Comparison of ENCODE assay signal across 5 cellular contexts in genomic region chr9:40191403-40191802, GRCh38.
DNase-seq lines count a peak whose midpoint lies in the region; ATAC-seq and TF ChIP-seq lines count a peak whose summit lies in the region.
"Not testable (repeated sequence)": the region's sequence is repeated elsewhere in the genome, so short reads cannot be mapped to it uniquely, and the experiment has no call there.

No MANE protein-coding gene starts in this region.

- H3K4me3 ChIP-seq in gastroesophageal sphincter; right cardiac atrium (ENCODE audit: low read length); mucosa of descending colon; upper lobe of left lung: not testable (repeated sequence)

- not testable (repeated sequence) for H3K9me3 ChIP-seq in gastroesophageal sphincter; right cardiac atrium (ENCODE audit: control insufficient read depth, low read length); mucosa of descending colon; upper lobe of left lung

- not testable (repeated sequence) for H3K4me1 ChIP-seq in gastroesophageal sphincter; right cardiac atrium (ENCODE audit: control insufficient read depth, insufficient read depth, low read length); mucosa of descending colon (ENCODE audit: low read depth); upper lobe of left lung

- H3K27me3 ChIP-seq in gastroesophageal sphincter; right cardiac atrium (ENCODE audit: control insufficient read depth, insufficient read depth); upper lobe of left lung: not testable (repeated sequence)

- H3K36me3 ChIP-seq in gastroesophageal sphincter; mucosa of descending colon (ENCODE audit: low read depth); upper lobe of left lung: not testable (repeated sequence)

- H3K27me3 Mint-ChIP-seq in stimulated activated memory B cell treated with anti-CD40 and anti-IgM and Interleukin-4, amounts not matched to agents 10 μg/mL and 1 μg/mL and 100 μg/mL, for 72 hours: not testable (repeated sequence)

- not testable (repeated sequence) for H3K27ac ChIP-seq in gastroesophageal sphincter; right cardiac atrium (ENCODE audit: low read length); upper lobe of left lung

- peak in 1 of 3 donors; percentile 15 for DNase-seq in right cardiac atrium
- DNase-seq in mucosa of descending colon, upper lobe of left lung: not testable (repeated sequence)

- not testable (repeated sequence) for H3K36me3 Mint-ChIP-seq in stimulated activated memory B cell treated with anti-CD40 and anti-IgM and Interleukin-4, amounts not matched to agents 10 μg/mL and 1 μg/mL and 100 μg/mL, for 72 hours

- intact Hi-C loops in right cardiac atrium (cut with DNase I); mucosa of descending colon (cut with DNase I, micrococcal nuclease): not testable (repeated sequence)

- H3K9me3 Mint-ChIP-seq in stimulated activated memory B cell treated with anti-CD40 and anti-IgM and Interleukin-4, amounts not matched to agents 10 μg/mL and 1 μg/mL and 100 μg/mL, for 72 hours: not testable (repeated sequence)

- H3K4me1 Mint-ChIP-seq in stimulated activated memory B cell treated with anti-CD40 and anti-IgM and Interleukin-4, amounts not matched to agents 10 μg/mL and 1 μg/mL and 100 μg/mL, for 72 hours: not testable (repeated sequence)

- H3K4me3 Mint-ChIP-seq in stimulated activated memory B cell treated with anti-CD40 and anti-IgM and Interleukin-4, amounts not matched to agents 10 μg/mL and 1 μg/mL and 100 μg/mL, for 72 hours: not testable (repeated sequence)

- no CpG with 5 or more reads among the region's 5 CpGs for WGBS in gastroesophageal sphincter (ENCODE audit: low coverage in 1 of 2), 2 donors
- WGBS in right cardiac atrium: 51% methylated on average over 2 of the region's 5 CpGs
- WGBS in upper lobe of left lung, 2 donors: 58% methylated on average over 2 of the region's 5 CpGs; no CpG with 5 or more reads in 1 of the 2 donors

- ATAC-seq in gastroesophageal sphincter (peak; percentile 25), right cardiac atrium (peak; percentile 43 to 51), mucosa of descending colon (peak; percentile 16), upper lobe of left lung (ENCODE audit: low FRiP score in 2 of 2) (peak; percentile 24 to 27)
- peak; percentile 56 for ATAC-seq in stimulated activated memory B cell treated with anti-CD40 and anti-IgM and Interleukin-4, amounts not matched to agents 10 μg/mL and 1 μg/mL and 100 μg/mL, for 72 hours

- H3K27ac Mint-ChIP-seq in stimulated activated memory B cell treated with anti-CD40 and anti-IgM and Interleukin-4, amounts not matched to agents 10 μg/mL and 1 μg/mL and 100 μg/mL, for 72 hours: not testable (repeated sequence)

- not testable (repeated sequence) for TF ChIP-seq EP300 in gastroesophageal sphincter (IDR thresholded peaks at IDR 0.05); upper lobe of left lung (IDR thresholded peaks at IDR 0.05)

- not testable (repeated sequence) for TF ChIP-seq POLR2A in gastroesophageal sphincter (IDR thresholded peaks at IDR 0.05); upper lobe of left lung (IDR thresholded peaks at IDR 0.05)

- not testable (repeated sequence) for TF ChIP-seq CTCF in gastroesophageal sphincter (IDR thresholded peaks at IDR 0.05); mucosa of descending colon (IDR thresholded peaks at IDR 0.05); upper lobe of left lung (IDR thresholded peaks at IDR 0.05)
